ENCODE assay signal across 11 cellular contexts in the genomic region with DNA sequence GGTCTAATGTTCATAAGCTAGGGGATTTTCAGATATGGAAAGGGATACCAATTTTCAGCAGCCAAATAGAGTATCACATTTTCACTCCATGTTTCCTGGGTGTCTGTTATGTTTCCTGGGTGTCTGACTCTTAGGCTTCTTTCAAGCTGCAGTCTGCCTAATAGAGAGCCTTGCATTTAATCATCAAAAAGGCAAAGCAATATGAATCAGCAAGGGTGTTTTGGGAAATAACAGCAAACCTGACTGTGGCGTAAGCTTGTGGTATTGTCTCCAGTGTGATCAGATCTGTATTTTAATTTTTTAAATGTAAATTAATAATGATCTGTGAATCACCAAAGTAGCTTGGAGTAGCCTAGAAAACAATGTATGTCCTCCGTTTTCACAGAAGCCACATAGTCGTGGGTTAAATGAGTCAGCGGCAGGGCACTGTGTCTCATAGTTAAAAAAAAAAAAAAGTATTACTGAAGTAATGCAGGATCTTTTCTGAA. TPM values are rescaled to one million over a fixed set of nuclear protein-coding genes. Genes with fewer than 3 reads are reported as not detected.
DNase-seq lines count a peak whose midpoint lies in the region; ATAC-seq lines count a peak whose summit lies in the region.
"Had no signal": no experiment of that assay in that cellular context is flagged by ENCODE, and none has a peak within 500 bp of the region (broad histone marks: within the 10 kb centered on the region; RNA-seq: fewer than 3 reads in every experiment).

No MANE protein-coding gene starts in this region.

- DNase-seq in HCEC 1CT (peak; percentile 70), dermis blood vessel endothelial cell (peak; percentile 70), NCI-H1417 treated with DMSO at 0.1 percent for 48 hours (lab: John Stamatoyannopoulos, UW) (no peak), SKM-1 treated with dmso at 0.1 percent for 144 hours (lab: John Stamatoyannopoulos, UW; ENCODE audit: unreplicated experiment) (no peak), posterior cingulate gyrus (no peak)
- peak; percentile 68 for DNase-seq in activated CD4-positive, alpha-beta T cell treated with anti-CD3 and anti-CD28 coated beads, Interleukin-2, amount 10 ng/mL, durations not matched to agents 24 days and 14 days
- peak; percentile 12 to 35 for DNase-seq in stimulated activated CD4-positive, alpha-beta T cell treated with anti-CD3 and anti-CD28 coated beads, Interleukin-15, amount 100 ng/mL, for 48 hours (ENCODE audit: low read depth in 2 of 2)
- DNase-seq: cerebellar nuclear complex, Karpas-422, left colon had no signal

- H3K9me3 Mint-ChIP-seq in activated CD4-positive, alpha-beta T cell treated with anti-CD3 and anti-CD28 coated beads, Interleukin-2, amount 10 ng/mL, durations not matched to agents 24 days and 14 days: no peaks in the 10 kb centered on the region

- no peaks in the 10 kb centered on the region for H3K27me3 Mint-ChIP-seq in activated CD4-positive, alpha-beta T cell treated with anti-CD3 and anti-CD28 coated beads, Interleukin-2, amount 10 ng/mL, durations not matched to agents 24 days and 14 days

- H3K4me3 Mint-ChIP-seq in activated CD4-positive, alpha-beta T cell treated with anti-CD3 and anti-CD28 coated beads, Interleukin-2, amount 10 ng/mL, durations not matched to agents 24 days and 14 days: peak overlapping the region; percentile 50

- intact Hi-C loops in activated CD4-positive, alpha-beta T cell treated with anti-CD3 and anti-CD28 coated beads, Interleukin-2, amount 10 ng/mL, durations not matched to agents 24 days and 14 days (cut with micrococcal nuclease): loop anchor here (1.0 to 5.0 kb wide), 2 partner anchors 10 to 432 kb away; no protein-coding TSS in a partner anchor
- intact Hi-C loops in posterior cingulate gyrus (cut with DNase I): no loop called here

- H3K36me3 Mint-ChIP-seq in activated CD4-positive, alpha-beta T cell treated with anti-CD3 and anti-CD28 coated beads, Interleukin-2, amount 10 ng/mL, durations not matched to agents 24 days and 14 days (ENCODE audit: low read depth): peaks cover 57% of the 10 kb centered on the region

- ATAC-seq in HG02885 (IDR thresholded peaks at IDR 0.05; ENCODE audit: poor library complexity, unreplicated experiment): no peak
- ATAC-seq: left colon had no signal

- H3K4me1 Mint-ChIP-seq in activated CD4-positive, alpha-beta T cell treated with anti-CD3 and anti-CD28 coated beads, Interleukin-2, amount 10 ng/mL, durations not matched to agents 24 days and 14 days: peaks cover 35% of the 10 kb centered on the region

- H3K27ac Mint-ChIP-seq in activated CD4-positive, alpha-beta T cell treated with anti-CD3 and anti-CD28 coated beads, Interleukin-2, amount 10 ng/mL, durations not matched to agents 24 days and 14 days: peak overlapping the region; percentile 90

RNA-seq across cellular contexts. Expression of a gene that starts 10.4 kb away (rescaled TPM):
- total RNA-seq in activated CD4-positive, alpha-beta T cell treated with anti-CD3 and anti-CD28 coated beads, Interleukin-2, amount 10 ng/mL, durations not matched to agents 24 days and 14 days: 68.9 and 71.9 TPM in 2 replicates
- total RNA-seq in dermis blood vessel endothelial cell: 132 and 140 TPM in 2 replicates

Comparison
In these comparisons a context has a peak if more than half of its experiments do, and no peak if none do; other contexts are left out.
1. DNase-seq: peak in HCEC 1CT (single experiment), activated CD4-positive, alpha-beta T cell treated with anti-CD3 and anti-CD28 coated beads, Interleukin-2, amount 10 ng/mL, durations not matched to agents 24 days and 14 days (single experiment), dermis blood vessel endothelial cell (single experiment) and stimulated activated CD4-positive, alpha-beta T cell treated with anti-CD3 and anti-CD28 coated beads, Interleukin-15, amount 100 ng/mL, for 48 hours (2 of 2); none in NCI-H1417 treated with DMSO at 0.1 percent for 48 hours (single experiment), SKM-1 treated with dmso at 0.1 percent for 144 hours (single experiment) and posterior cingulate gyrus (0 of 10).